9 cellular contexts compared by ENCODE assay signal in genomic region chr13:24038846-24039330, GRCh38.
DNase-seq lines count a peak whose midpoint lies in the region; ATAC-seq, FAIRE-seq and TF ChIP-seq lines count a peak whose summit lies in the region.
"Had no signal": no experiment of that assay in that cellular context is flagged by ENCODE, and none has a peak within 500 bp of the region (broad histone marks: within the 10 kb centered on the region; RNA-seq: fewer than 3 reads in every experiment).

No MANE protein-coding gene starts in this region.

- peak in 1 of 2 donors; percentile 81 for DNase-seq in breast epithelium (ENCODE audit: low spot score in 2 of 2)
- no peak for DNase-seq in MCF 10A (ENCODE audit: unreplicated experiment)
- peak; percentile 41 for DNase-seq in left kidney (ENCODE audit: low read depth, low spot score)
- no peak for DNase-seq in type B pancreatic cell (ENCODE audit: extremely low spot score, unreplicated experiment)
- no peak for DNase-seq in activated effector memory CD4-positive, alpha-beta T cell treated with anti-CD3 and anti-CD28 coated beads, Interleukin-2, amount 50 U/mL, for 16 hours
- DNase-seq in GM12892 (ENCODE audit: insufficient read length), result no peak
- DNase-seq: CD4-positive, alpha-beta T cell had no signal

- no peak overlapping the region for H3K4me3 ChIP-seq in breast epithelium

- no peaks in the 10 kb centered on the region for H3K27me3 ChIP-seq in breast epithelium

- TF ChIP-seq POLR2A in breast epithelium (IDR thresholded peaks at IDR 0.05) (no peak), GM12892 (IDR thresholded peaks at IDR 0.05; ENCODE audit: low read depth, low read length) (no peak)

- no peaks in the 10 kb centered on the region for H3K4me1 Mint-ChIP-seq in MCF 10A (ENCODE audit: insufficient read depth, unreplicated experiment)
- peaks cover 32% of the 10 kb centered on the region for H3K4me1 Mint-ChIP-seq in type B pancreatic cell (ENCODE audit: unreplicated experiment)

- no TSS peak for BruUV-seq in MCF 10A (replicated peaks; lab: Mats Ljungman, UMichigan)

- H3K4me3 Mint-ChIP-seq in MCF 10A (ENCODE audit: unreplicated experiment) (no peak overlapping the region), type B pancreatic cell (no peak overlapping the region)
- H3K4me3 Mint-ChIP-seq: CD4-positive, alpha-beta T cell had no signal

- ATAC-seq in HG03432 (IDR thresholded peaks at IDR 0.05; ENCODE audit: unreplicated experiment), result no peak

- H3K9me3 Mint-ChIP-seq in MCF 10A (ENCODE audit: unreplicated experiment) (no peaks in the 10 kb centered on the region), type B pancreatic cell (no peaks in the 10 kb centered on the region)
- H3K9me3 Mint-ChIP-seq: CD4-positive, alpha-beta T cell had no signal

- TF ChIP-seq CTCF in breast epithelium (IDR thresholded peaks at IDR 0.05), result no peak
- no peak for TF ChIP-seq CTCF in MCF 10A (IDR thresholded peaks at IDR 0.05; ENCODE audit: unreplicated experiment)
- no peak for TF ChIP-seq CTCF in type B pancreatic cell (conservative IDR thresholded peaks at IDR 0.05)

- peak overlapping the region; percentile 22 to 84 for H3K27ac ChIP-seq in breast epithelium
- peak overlapping the region; percentile 98 for H3K27ac ChIP-seq in angular gyrus (ENCODE audit: low read depth, low read length)

- no peaks in the 10 kb centered on the region for H3K36me3 ChIP-seq in breast epithelium

- peaks cover 0 to 5% of the 10 kb centered on the region in 2 donors for H3K4me1 ChIP-seq in breast epithelium

- POLR2A ChIA-PET in MCF 10A (lab: Yijun Ruan, JAX), result interaction anchor here (0.7 kb wide), 1 partner anchor 100 kb away, joined by 3 read pairs; no protein-coding TSS in a partner anchor

- no peak overlapping the region for H3K27ac Mint-ChIP-seq in MCF 10A (ENCODE audit: low read depth, unreplicated experiment)
- peak overlapping the region; percentile 32 for H3K27ac Mint-ChIP-seq in type B pancreatic cell
- H3K27ac Mint-ChIP-seq: CD4-positive, alpha-beta T cell had no signal

- H3K9me3 ChIP-seq in breast epithelium, result no peaks in the 10 kb centered on the region

- no peak for FAIRE-seq in GM12892 (lab: Jason Lieb, UNC)

- H3K27me3 Mint-ChIP-seq in MCF 10A (ENCODE audit: insufficient read depth, unreplicated experiment) (no peaks in the 10 kb centered on the region), type B pancreatic cell (no peaks in the 10 kb centered on the region)

- CTCF ChIA-PET in MCF 10A (lab: Yijun Ruan, JAX), result interaction anchor here (1.0 to 1.3 kb wide), 2 partner anchors 17 to 189 kb away, joined by 3 to 4 read pairs; no protein-coding TSS in a partner anchor

- no peaks in the 10 kb centered on the region for H3K36me3 Mint-ChIP-seq in MCF 10A (ENCODE audit: insufficient read depth, unreplicated experiment)
- no peaks in the 10 kb centered on the region for H3K36me3 Mint-ChIP-seq in type B pancreatic cell

- intact Hi-C loops in breast epithelium (cut with DNase I; ENCODE audit: low total_unique reads) (no loop called here), MCF 10A (cut with micrococcal nuclease) (no loop called here)
